Comparison of ENCODE assay signal across 8 cellular contexts in genomic region chr2:158969162-158969716, GRCh38. TPM values are rescaled to one million over a fixed set of nuclear protein-coding genes. Genes with fewer than 3 reads are reported as not detected.
DNase-seq lines count a peak whose midpoint lies in the region; ATAC-seq lines count a peak whose summit lies in the region.

No MANE protein-coding gene starts in this region.

- H3K9me3 Mint-ChIP-seq in CD4-positive, alpha-beta memory T cell = no peaks in the 10 kb centered on the region
- H3K9me3 Mint-ChIP-seq in stimulated activated naive CD8-positive, alpha-beta T cell treated with anti-CD3 and anti-CD28 coated beads, Interleukin-15, amount 100 ng/mL, for 72 hours = no peaks in the 10 kb centered on the region

- no peaks in the 10 kb centered on the region for H3K36me3 ChIP-seq in CD4-positive, alpha-beta memory T cell (ENCODE audit: insufficient read depth, low read length)
- no peaks in the 10 kb centered on the region for H3K36me3 ChIP-seq in adipocyte (ENCODE audit: control insufficient read depth, insufficient read depth, low read length, severe bottlenecking)
- H3K36me3 ChIP-seq in iPS-20b (ENCODE audit: insufficient read depth, low read depth, low read length) = no peaks in the 10 kb centered on the region

- peak overlapping the region; percentile 17 to 35 for H3K4me3 ChIP-seq in CD4-positive, alpha-beta memory T cell (ENCODE audit: low read length in 2 of 2)
- H3K4me3 ChIP-seq in adipocyte (ENCODE audit: low read length) = peak overlapping the region; percentile 94
- H3K4me3 ChIP-seq in iPS-20b (ENCODE audit: low read length) = peak overlapping the region; percentile 88

- no peak for DNase-seq in CD4-positive, alpha-beta memory T cell
- DNase-seq in adipocyte (ENCODE audit: low read depth) = no peak
- DNase-seq in stimulated activated naive CD8-positive, alpha-beta T cell treated with anti-CD3 and anti-CD28 coated beads, Interleukin-15, amount 100 ng/mL, for 72 hours = no peak
- no peak for DNase-seq in H4 (ENCODE audit: low spot score)
- DNase-seq in NCI-H526 (lab: John Stamatoyannopoulos, UW) = no peak

- intact Hi-C loops in CD4-positive, alpha-beta memory T cell (cut with micrococcal nuclease) = loop anchor here (10.0 kb wide), 1 partner anchor 126 kb away; no protein-coding TSS in a partner anchor

- H3K27me3 ChIP-seq in CD4-positive, alpha-beta memory T cell (ENCODE audit: insufficient read depth, low read length) = peaks cover 13% of the 10 kb centered on the region
- H3K27me3 ChIP-seq in adipocyte (replicated peaks; ENCODE audit: control insufficient read depth, insufficient read depth, low read length) (no peaks in the 10 kb centered on the region), iPS-20b (ENCODE audit: insufficient read depth, low read length) (peaks cover 76% of the 10 kb centered on the region)

- peak overlapping the region; percentile 70 to 87 (median 80) for H3K4me3 Mint-ChIP-seq in CD4-positive, alpha-beta memory T cell
- H3K4me3 Mint-ChIP-seq in stimulated activated naive CD8-positive, alpha-beta T cell treated with anti-CD3 and anti-CD28 coated beads, Interleukin-15, amount 100 ng/mL, for 72 hours = peak overlapping the region; percentile 85 to 91

- CTCF ChIA-PET in CD4-positive, alpha-beta memory T cell (lab: Charles Lee; ENCODE audit: partially characterized antibody) = no interaction called here

- peaks cover 33 to 35% of the 10 kb centered on the region in 2 donors for H3K27me3 Mint-ChIP-seq in CD4-positive, alpha-beta memory T cell
- peaks cover 76% of the 10 kb centered on the region for H3K27me3 Mint-ChIP-seq in stimulated activated naive CD8-positive, alpha-beta T cell treated with anti-CD3 and anti-CD28 coated beads, Interleukin-15, amount 100 ng/mL, for 72 hours

- no peaks in the 10 kb centered on the region for H3K36me3 Mint-ChIP-seq in CD4-positive, alpha-beta memory T cell

- peaks cover 7 to 19% (median 15%) of the 10 kb centered on the region in 4 donors for H3K4me1 Mint-ChIP-seq in CD4-positive, alpha-beta memory T cell
- H3K4me1 Mint-ChIP-seq in stimulated activated naive CD8-positive, alpha-beta T cell treated with anti-CD3 and anti-CD28 coated beads, Interleukin-15, amount 100 ng/mL, for 72 hours = peaks cover 14% of the 10 kb centered on the region

- POLR2A ChIA-PET in CD4-positive, alpha-beta memory T cell (lab: Charles Lee; ENCODE audit: partially characterized antibody) = no interaction called here

- peaks cover 7% of the 10 kb centered on the region for H3K4me1 ChIP-seq in CD4-positive, alpha-beta memory T cell (ENCODE audit: insufficient read depth, low read length)
- H3K4me1 ChIP-seq in adipocyte (ENCODE audit: control insufficient read depth, insufficient read depth, low read length) = peaks cover 17% of the 10 kb centered on the region
- H3K4me1 ChIP-seq in iPS-20b (ENCODE audit: insufficient read depth, low read length) = peaks cover 9% of the 10 kb centered on the region; the same call in 1 of the 2 replicates

- H3K9me3 ChIP-seq in CD4-positive, alpha-beta memory T cell (ENCODE audit: control insufficient read depth in 1 of 2, low read length in 2 of 2) = no peaks in the 10 kb centered on the region
- no peaks in the 10 kb centered on the region for H3K9me3 ChIP-seq in adipocyte (ENCODE audit: control insufficient read depth, low read length)
- H3K9me3 ChIP-seq in iPS-20b (ENCODE audit: insufficient read depth, low read depth, low read length) = no peaks in the 10 kb centered on the region

- H3K9ac ChIP-seq in adipocyte (ENCODE audit: low read length) (peak overlapping the region; percentile 89), iPS-20b (ENCODE audit: low read depth, low read length) (peak overlapping the region; percentile 60)

- peak overlapping the region in 1 of 7 donors; percentile 10 for H3K27ac Mint-ChIP-seq in CD4-positive, alpha-beta memory T cell
- peak overlapping the region in 1 of 2 donors; percentile 63 for H3K27ac Mint-ChIP-seq in stimulated activated naive CD8-positive, alpha-beta T cell treated with anti-CD3 and anti-CD28 coated beads, Interleukin-15, amount 100 ng/mL, for 72 hours

- ATAC-seq in HG02885 (IDR thresholded peaks at IDR 0.05; ENCODE audit: poor library complexity, unreplicated experiment) = peak; percentile 8
- peak; percentile 41 for ATAC-seq in stimulated activated naive CD8-positive, alpha-beta T cell treated with anti-CD3 and anti-CD28 coated beads, Interleukin-15, amount 100 ng/mL, for 72 hours
- ATAC-seq in HG03039 (IDR thresholded peaks at IDR 0.05; ENCODE audit: unreplicated experiment) = no peak

- H3K27ac ChIP-seq in CD4-positive, alpha-beta memory T cell (ENCODE audit: low read depth, low read length) = no peak overlapping the region
- no peak overlapping the region for H3K27ac ChIP-seq in iPS-20b (ENCODE audit: low read length)

RNA-seq across cellular contexts. Expression of gene TANC1, which starts 0.8 kb away (rescaled TPM):
- total RNA-seq in CD4-positive, alpha-beta memory T cell = under 1 TPM; 0.35 to 0.50 TPM
- under 1 TPM in 1 of 2 donors, not detected in 1; 0.79 TPM for polyA plus RNA-seq in CD4-positive, alpha-beta memory T cell
- total RNA-seq in H4 (2014; rRNA removed; shearing (Covaris generic)) = 14.6 and 16.6 TPM in 2 replicates

Comparison
In these comparisons a context has a peak if more than half of its experiments do, and no peak if none do; other contexts are left out.
1. H3K4me3 ChIP-seq: peak in every context shown above with its lines; median percentile 94 in adipocyte; 88 in iPS-20b; 26 in CD4-positive, alpha-beta memory T cell.
2. RNA of gene TANC1, which starts 0.8 kb away (total RNA-seq): 14.6 to 16.6 TPM in H4; 0.35 to 0.50 TPM in CD4-positive, alpha-beta memory T cell; every median in the first group is over 10 times any median in the second.